Comparison of ENCODE assay signal across 12 cellular contexts in genomic region chr17:7184091-7184488, GRCh38. TPM values are rescaled to one million over a fixed set of nuclear protein-coding genes. Genes with fewer than 3 reads are reported as not detected.
DNase-seq lines count a peak whose midpoint lies in the region; TF ChIP-seq lines count a peak whose summit lies in the region.
"Had no signal": no experiment of that assay in that cellular context is flagged by ENCODE, and none has a peak within 500 bp of the region (broad histone marks: within the 10 kb centered on the region; RNA-seq: fewer than 3 reads in every experiment).

No MANE protein-coding gene starts in this region.

- TF ChIP-seq CTCF in thyroid gland (IDR thresholded peaks at IDR 0.05) (no peak), SK-N-SH (IDR thresholded peaks at IDR 0.05) (no peak)

- POLR2A ChIA-PET in SK-N-SH (lab: Yijun Ruan, JAX): interaction anchor here (0.6 kb wide), 1 partner anchor 60 kb away, joined by 5 read pairs; no protein-coding TSS in a partner anchor

- H3K27me3 ChIP-seq in thyroid gland (no peaks in the 10 kb centered on the region), SK-N-SH (ENCODE audit: insufficient read depth) (no peaks in the 10 kb centered on the region)
- H3K27me3 ChIP-seq: BLaER1 treated with 17β-estradiol and CSF1 and Interleukin-3, amounts not matched to agents 10 nM and 100 nM; SJCRH30 had no signal

- peak; percentile 57 for DNase-seq in activated effector memory CD4-positive, alpha-beta T cell treated with anti-CD3 and anti-CD28 coated beads, Interleukin-2, amount 50 U/mL, for 16 hours
- DNase-seq in activated effector memory CD4-positive, alpha-beta T cell treated with Interleukin-2 at 50 U/mL for 16 hours: no peak
- peak; percentile 34 for DNase-seq in NCI-H69 (lab: John Stamatoyannopoulos, UW)
- DNase-seq in kidney glomerular epithelial cell (lab: John Stamatoyannopoulos, UW): peak; percentile 8
- DNase-seq in thyroid gland: peak; percentile 53 to 61
- DNase-seq in germinal center (ENCODE audit: low spot score): no peak
- no peak for DNase-seq in GOT3 (lab: John Stamatoyannopoulos, UW)
- no peak for DNase-seq in SK-N-SH
- DNase-seq: activated T-cell treated with anti-CD3 and anti-CD28 coated beads for 4 hours had no signal

- H3K9me3 ChIP-seq in thyroid gland: no peaks in the 10 kb centered on the region
- H3K9me3 ChIP-seq in SK-N-SH: no peaks in the 10 kb centered on the region
- H3K9me3 ChIP-seq: BLaER1 treated with 17β-estradiol and CSF1 and Interleukin-3, amounts not matched to agents 10 nM and 100 nM; SJCRH30 had no signal

- TF ChIP-seq POLR2A in thyroid gland (IDR thresholded peaks at IDR 0.05): no peak

- H3K4me3 ChIP-seq in thyroid gland (replicated peaks in 1 of 3) (no peak overlapping the region), SK-N-SH (ENCODE audit: low read depth in 2 of 2, low read length in 1 of 2) (no peak overlapping the region)
- H3K4me3 ChIP-seq: BLaER1 treated with 17β-estradiol and CSF1 and Interleukin-3, amounts not matched to agents 10 nM and 100 nM; SJCRH30 had no signal

- H3K4me1 ChIP-seq in thyroid gland: no peaks in the 10 kb centered on the region
- H3K4me1 ChIP-seq in SK-N-SH (ENCODE audit: control insufficient read depth in 1 of 2, insufficient read depth in 2 of 2, low read depth in 1 of 2, low read length in 1 of 2): peaks cover 0 to 5% of the 10 kb centered on the region in 2 experiments; a peak in 1 of 4 replicates
- H3K4me1 ChIP-seq: SJCRH30 had no signal

- H3K9ac ChIP-seq in SK-N-SH: no peak overlapping the region
- H3K9ac ChIP-seq: BLaER1 treated with 17β-estradiol and CSF1 and Interleukin-3, amounts not matched to agents 10 nM and 100 nM; KMS-11 had no signal

- H3K27ac ChIP-seq in thyroid gland: no peak overlapping the region
- H3K27ac ChIP-seq in SK-N-SH (ENCODE audit: low read depth in 2 of 2, low read length in 1 of 2): no peak overlapping the region
- H3K27ac ChIP-seq: BLaER1 treated with 17β-estradiol and CSF1 and Interleukin-3, amounts not matched to agents 10 nM and 100 nM; KMS-11; SJCRH30 had no signal

- 61 to 67% methylated on average over 14 of the region's 14 CpGs for WGBS in thyroid gland, 2 donors
- WGBS in SK-N-SH (ENCODE audit: low lambda C conversion rate): 76% methylated on average over 11 of the region's 14 CpGs

- intact Hi-C loops in thyroid gland (cut with DNase I): no loop called here

- CTCF ChIA-PET in SK-N-SH (lab: Yijun Ruan, JAX): interaction anchor here (12.9 kb wide), 1 partner anchor 135 kb away, joined by 217 read pairs; the partner anchor contains the start of gene SLC16A11

- H3K36me3 ChIP-seq in thyroid gland (no peaks in the 10 kb centered on the region), SK-N-SH (replicated peaks in 1 of 2; ENCODE audit: control insufficient read depth in 1 of 2, insufficient read depth in 2 of 2, low read length in 1 of 2) (peaks cover 0 to 7% of the 10 kb centered on the region in 2 experiments)
- H3K36me3 ChIP-seq: SJCRH30 had no signal

- H2AFZ ChIP-seq in SK-N-SH (ENCODE audit: low read depth): no peak overlapping the region

- no peaks in the 10 kb centered on the region for H3F3A ChIP-seq in SK-N-SH (replicated peaks; ENCODE audit: insufficient read depth)

- no peaks in the 10 kb centered on the region for H4K20me1 ChIP-seq in SK-N-SH (ENCODE audit: insufficient read depth)

- H3K4me2 ChIP-seq in SK-N-SH: no peak overlapping the region
- H3K4me2 ChIP-seq: KMS-11 had no signal

- TF ChIP-seq EP300 in SK-N-SH (IDR thresholded peaks at IDR 0.05; ENCODE audit: borderline replicate concordance in 1 of 2, low read depth in 1 of 2, low read length in 1 of 2): no peak

- no peaks in the 10 kb centered on the region for H3K9me2 ChIP-seq in SK-N-SH

- H3K79me2 ChIP-seq in SK-N-SH (ENCODE audit: insufficient read depth): no peaks in the 10 kb centered on the region

- TF ChIP-seq RAD21 in SK-N-SH (IDR thresholded peaks at IDR 0.05; ENCODE audit: low read length): no peak

TF ChIP-seq in SK-N-SH, 30 proteins besides CTCF, POLR2A, EP300 and RAD21:
- no peak for TF ChIP-seq RFX5 (IDR thresholded peaks at IDR 0.05; ENCODE audit: low read length)
- TF ChIP-seq USF1 (IDR thresholded peaks at IDR 0.05; ENCODE audit: borderline replicate concordance, low read depth): no peak
- TF ChIP-seq MEF2A (IDR thresholded peaks at IDR 0.05; ENCODE audit: borderline replicate concordance, low read depth): no peak
TF ChIP-seq in SK-N-SH: peak in this region for 0.

RNA-seq across cellular contexts. Expression of gene ASGR1, which starts 4.9 kb away (rescaled TPM):
- 1 to 10 TPM in 3 of 4 donors, not detected in 1; 3.0 to 6.5 (median 3.3) TPM for total RNA-seq in thyroid gland
- polyA plus RNA-seq in SK-N-SH (2012; rRNA removed): 2.0 and 2.1 TPM in 2 replicates
- 0.46 and 0.73 TPM in 2 replicates for polyA plus RNA-seq in SK-N-SH (2012; cell fraction: cytosol; rRNA removed)
- 14.5 and 19.7 TPM in 2 replicates for polyA plus RNA-seq in SK-N-SH (2012; cell fraction: nucleus; rRNA removed)

RNA-seq across cellular contexts. Expression of gene DLG4, which starts 35.5 kb away (rescaled TPM):
- 10 to 100 TPM in 2 of 4 donors, 1 to 10 TPM in 2; 6.8 to 21.5 (median 12.4) TPM for total RNA-seq in thyroid gland
- polyA plus RNA-seq in SK-N-SH (2012; rRNA removed): 22.1 and 30.5 TPM in 2 replicates
- 14.0 and 19.9 TPM in 2 replicates for polyA plus RNA-seq in SK-N-SH (2012; cell fraction: cytosol; rRNA removed)
- 74.2 and 83.3 TPM in 2 replicates for polyA plus RNA-seq in SK-N-SH (2012; cell fraction: nucleus; rRNA removed)

RNA-seq across cellular contexts. Expression of gene ACADVL, which starts 35.6 kb away (rescaled TPM):
- total RNA-seq in thyroid gland: 1,000 to 10,000 TPM in 1 of 4 donors, 100 to 1,000 TPM in 3; 581 to 1,743 (median 795) TPM
- 635 and 796 TPM in 2 replicates for polyA plus RNA-seq in SK-N-SH (2012; rRNA removed)
- polyA plus RNA-seq in SK-N-SH (2012; cell fraction: cytosol; rRNA removed): 137 and 176 TPM in 2 replicates
- polyA plus RNA-seq in SK-N-SH (2012; cell fraction: nucleus; rRNA removed): 6,138 and 6,607 TPM in 2 replicates

RNA-seq across cellular contexts. Expression of gene DVL2, which starts 50.2 kb away (rescaled TPM):
- total RNA-seq in thyroid gland: 10 to 100 TPM; 45.3 to 68.6 (median 49.0) TPM
- polyA plus RNA-seq in SK-N-SH (2012; rRNA removed): 6.9 and 8.3 TPM in 2 replicates
- polyA plus RNA-seq in SK-N-SH (2012; cell fraction: cytosol; rRNA removed): 4.9 and 7.1 TPM in 2 replicates
- polyA plus RNA-seq in SK-N-SH (2012; cell fraction: nucleus; rRNA removed): 17.8 and 26.4 TPM in 2 replicates

RNA-seq across cellular contexts. Expression of gene PHF23, which starts 55.2 kb away (rescaled TPM):
- total RNA-seq in thyroid gland: 10 to 100 TPM; 19.8 to 39.5 (median 35.8) TPM
- 53.3 and 58.5 TPM in 2 replicates for polyA plus RNA-seq in SK-N-SH (2012; rRNA removed)
- polyA plus RNA-seq in SK-N-SH (2012; cell fraction: cytosol; rRNA removed): 47.9 and 57.2 TPM in 2 replicates
- polyA plus RNA-seq in SK-N-SH (2012; cell fraction: nucleus; rRNA removed): 45.2 and 50.5 TPM in 2 replicates

Comparison
In these comparisons a context has a peak if more than half of its experiments do, and no peak if none do; other contexts are left out.
1. DNase-seq: peak in activated effector memory CD4-positive, alpha-beta T cell treated with anti-CD3 and anti-CD28 coated beads, Interleukin-2, amount 50 U/mL, for 16 hours (single experiment), NCI-H69 (single experiment), kidney glomerular epithelial cell (single experiment) and thyroid gland (2 of 2); none in activated effector memory CD4-positive, alpha-beta T cell treated with Interleukin-2 at 50 U/mL for 16 hours (single experiment), germinal center (single experiment), GOT3 (single experiment) and SK-N-SH (single experiment).